In genomic region chr7:155298834-155299538, GRCh38 we compare ENCODE assay signal across 8 cellular contexts. TPM values are rescaled to one million over a fixed set of nuclear protein-coding genes. Genes with fewer than 3 reads are reported as not detected.
DNase-seq lines count a peak whose midpoint lies in the region; ATAC-seq, FAIRE-seq and TF ChIP-seq lines count a peak whose summit lies in the region.

No MANE protein-coding gene starts in this region.

- no peaks in the 10 kb centered on the region for H3K9me3 Mint-ChIP-seq in memory B cell

- no peak overlapping the region for H2BK12ac ChIP-seq in H1 (ENCODE audit: low read depth, low read length)

- CTCF ChIA-PET in H1 (lab: Charles Lee; ENCODE audit: partially characterized antibody): interaction anchor here (1.4 to 1.6 kb wide), 4 partner anchors 15 to 386 kb away, joined by 3 to 4 read pairs (median 3); no protein-coding TSS in a partner anchor

- no peak overlapping the region for H3K14ac ChIP-seq in H1 (ENCODE audit: insufficient read length)

- peak overlapping the region; percentile 95 for H3K27ac Mint-ChIP-seq in memory B cell

- WGBS in H1 (ENCODE audit: extremely low coverage in 1 of 2, insufficient coverage in 1 of 2, insufficient read length in 1 of 2, insufficient replicate concordance in 2 of 2, low coverage in 1 of 2, low lambda C conversion rate in 2 of 2, missing lambda C conversion rate in 1 of 2), 2 experiments: 13% methylated on average over 27 of the region's 27 CpGs; no CpG with 5 or more reads in 1 of the 2 experiments

- no peak overlapping the region for H4K5ac ChIP-seq in H1 (ENCODE audit: insufficient read length, low read depth, low read length)

- no peak overlapping the region for H2AFZ ChIP-seq in H1 (ENCODE audit: low read length)

- H3K9me3 ChIP-seq in H1 (ENCODE audit: insufficient read depth in 2 of 2, low read depth in 1 of 2, low read length in 1 of 2): no peaks in the 10 kb centered on the region

- no peak for FAIRE-seq in H1 (lab: Jason Lieb, UNC)

- TF ChIP-seq RAD21 in H1 (IDR thresholded peaks at IDR 0.05 in 1 of 2, conservative IDR thresholded peaks at IDR 0.05 in 1 of 2; ENCODE audit: low read depth in 2 of 2, low read length in 2 of 2): no peak

- H3K36me3 ChIP-seq in H1 (ENCODE audit: control insufficient read depth in 2 of 4, insufficient read depth in 4 of 4, low read length in 3 of 4): peaks cover 3 to 38% (median 11%) of the 10 kb centered on the region in 4 experiments; a peak in 6 of 8 replicates

- peaks cover 17% of the 10 kb centered on the region for H3K4me1 Mint-ChIP-seq in memory B cell

- H3K23ac ChIP-seq in H1 (ENCODE audit: insufficient read length): no peak overlapping the region

- H3K27me3 ChIP-seq in H1 (replicated peaks in 1 of 4; ENCODE audit: control insufficient read depth in 3 of 4, extremely low read depth in 1 of 4, insufficient read depth in 3 of 4, low read length in 3 of 4): no peaks in the 10 kb centered on the region

- H3K4me2 ChIP-seq in H1 (ENCODE audit: insufficient read depth in 1 of 2, low read depth in 2 of 2, low read length in 2 of 2): peak overlapping the region; percentile 85 to 98

- no peak overlapping the region for H3K56ac ChIP-seq in H1 (replicated peaks; ENCODE audit: insufficient read length, low read depth, low read length)

- no peak overlapping the region for H2BK120ac ChIP-seq in H1 (replicated peaks; ENCODE audit: low read depth, low read length)

- no peak overlapping the region for H3K18ac ChIP-seq in H1 (ENCODE audit: extremely low read depth, low read length)

- H3K79me1 ChIP-seq in H1 (ENCODE audit: low read depth, low read length): peaks cover 10% of the 10 kb centered on the region; the same call in 1 of the 2 replicates

- peaks cover 7 to 23% (median 14%) of the 10 kb centered on the region in 4 experiments; a peak in 6 of 7 replicates for H3K4me1 ChIP-seq in H1 (replicated peaks in 1 of 4; ENCODE audit: control insufficient read depth in 3 of 4, insufficient read depth in 4 of 4, low read length in 3 of 4)

- 0 out of 3 replicates have a peak, but pooled peaks of 1 of the 2 experiments have one; percentile 31 for TF ChIP-seq POLR2A in H1 (IDR thresholded peaks at IDR 0.05; ENCODE audit: control extremely low read depth in 1 of 2, low read depth in 2 of 2, low read length in 2 of 2)

- no peak overlapping the region for H2AK5ac ChIP-seq in H1 (ENCODE audit: low read depth, low read length)

- peak overlapping the region in 1 of 4 experiments; percentile 0; a peak in 1 of 7 replicates for H3K9ac ChIP-seq in H1 (replicated peaks in 1 of 4; ENCODE audit: extremely low read depth in 1 of 4, low read depth in 3 of 4, low read length in 3 of 4)

- no peak overlapping the region for H4K91ac ChIP-seq in H1 (replicated peaks; ENCODE audit: insufficient read length, low read length)

- H4K8ac ChIP-seq in H1 (ENCODE audit: extremely low read depth, insufficient read depth, low read length): no peak overlapping the region

- H3K4me3 ChIP-seq in H1 (ENCODE audit: extremely low read depth in 1 of 4, insufficient read depth in 2 of 4, low read depth in 3 of 4, low read length in 4 of 4): peak overlapping the region; percentile 65 to 77 (median 70)

- peaks cover 17 to 46% of the 10 kb centered on the region in 2 experiments for H3K79me2 ChIP-seq in H1 (ENCODE audit: control insufficient read depth in 1 of 2, insufficient read depth in 2 of 2, low read length in 2 of 2)

- peaks cover 16 to 26% of the 10 kb centered on the region in 2 experiments for H4K20me1 ChIP-seq in H1 (replicated peaks in 1 of 2; ENCODE audit: control insufficient read depth in 1 of 2, insufficient read depth in 2 of 2, low read length in 2 of 2)

- H2BK20ac ChIP-seq in H1 (ENCODE audit: low read length): no peak overlapping the region

- no peak for TF ChIP-seq EP300 in H1 (IDR thresholded peaks at IDR 0.05; ENCODE audit: borderline replicate concordance in 1 of 2, low read depth in 2 of 2, low read length in 2 of 2)

- no peak overlapping the region for H2BK15ac ChIP-seq in H1 (ENCODE audit: low read length)

- H2BK5ac ChIP-seq in H1 (ENCODE audit: low read depth, low read length): 0 out of 2 replicates have a peak overlapping the region, but pooled peaks have one; percentile 49

- H3K23me2 ChIP-seq in H1 (ENCODE audit: low read depth, low read length): peaks cover 12% of the 10 kb centered on the region

- POLR2A ChIA-PET in H1 (lab: Charles Lee; ENCODE audit: partially characterized antibody): interaction anchor here (0.7 kb wide), 1 partner anchor 12 kb away, joined by 3 read pairs; no protein-coding TSS in a partner anchor

- no peak for TF ChIP-seq CTCF in H1 (IDR thresholded peaks at IDR 0.05; ENCODE audit: control extremely low read depth in 1 of 3, insufficient read depth in 1 of 3, low read depth in 1 of 3, low read length in 3 of 3)

- no peak overlapping the region for H3K4ac ChIP-seq in H1 (replicated peaks; ENCODE audit: insufficient read length, low read depth, low read length)

- DNase-seq in COLO668 (lab: John Stamatoyannopoulos, UW; ENCODE audit: unreplicated experiment): peak; percentile 93
- peak; percentile 97 for DNase-seq in HT1080 (ENCODE audit: low read depth)
- peak; percentile 85 for DNase-seq in NOMO-1 (lab: John Stamatoyannopoulos, UW; ENCODE audit: unreplicated experiment in 2 of 2)
- peak; percentile 74 to 92 (median 85) for DNase-seq in activated CD8-positive, alpha-beta memory T cell treated with anti-CD3 and anti-CD28 coated beads for 48 hours (ENCODE audit: low read depth in 2 of 3, low spot score in 2 of 3)
- peak; percentile 79 to 88 for DNase-seq in H1 (ENCODE audit: low read depth in 1 of 2, low spot score in 2 of 2)
- peak; percentile 84 to 96 for DNase-seq in memory B cell (ENCODE audit: low spot score in 2 of 2)
- DNase-seq in stimulated activated CD8-positive, alpha-beta memory T cell treated with anti-CD3 and anti-CD28 coated beads, Interleukin-12 subunit alpha, Interleukin-12 subunit beta, amount 100 ng/mL, for 1 hour (ENCODE audit: low read depth): peak; percentile 90

- ATAC-seq in GM21360 (IDR thresholded peaks at IDR 0.05; ENCODE audit: unreplicated experiment) (peak; percentile 67), memory B cell (ENCODE audit: low read depth) (peak; percentile 72)

- peak overlapping the region; percentile 96 for H3K4me3 Mint-ChIP-seq in memory B cell

- no peaks in the 10 kb centered on the region for H3K27me3 Mint-ChIP-seq in memory B cell

- H3K27ac ChIP-seq in H1 (ENCODE audit: low read depth, low read length): no peak overlapping the region

- peaks cover 1% of the 10 kb centered on the region for H3K36me3 Mint-ChIP-seq in memory B cell

TF ChIP-seq in H1, 55 proteins besides CTCF, POLR2A, EP300 and RAD21 (continues in another document):
- TF ChIP-seq POU5F1 (IDR thresholded peaks at IDR 0.05; ENCODE audit: low read depth, low read length) (no peak), KDM4A (IDR thresholded peaks at IDR 0.05; ENCODE audit: low read depth, low read length, severe bottlenecking) (no peak), MAX (IDR thresholded peaks at IDR 0.05) (peak; percentile 64; the same call in 1 of the 2 replicates), SP2 (IDR thresholded peaks at IDR 0.05; ENCODE audit: low read length) (no peak), SP1 (IDR thresholded peaks at IDR 0.05; ENCODE audit: low read depth, low read length) (peak; percentile 85), RNF2 (IDR thresholded peaks at IDR 0.05; ENCODE audit: borderline replicate concordance, low read depth, low read length, missing control alignments, poor library complexity, severe bottlenecking) (no peak), SIN3A (conservative IDR thresholded peaks at IDR 0.05 in 1 of 2, IDR thresholded peaks at IDR 0.05 in 1 of 2; ENCODE audit: low read depth in 1 of 2, low read length in 2 of 2) (peak; percentile 58 to 98; a peak in 2 of 4 replicates)

RNA-seq across cellular contexts. Expression of gene INSIG1, which starts 1.3 kb away (rescaled TPM):
- total RNA-seq in HT1080 (2014; rRNA removed; shearing (Covaris generic)): 149 and 168 TPM in 2 replicates
- polyA plus RNA-seq in HT1080 (2015; cell fraction: cytosol; rRNA removed): 89.3 and 96.8 TPM in 2 replicates
- 61.8 and 61.9 TPM in 2 replicates for polyA plus RNA-seq in HT1080 (2015; cell fraction: nucleus; rRNA removed)
- 40.0 and 44.7 TPM in 2 replicates for total RNA-seq in H1 (2021; fragmentation: NEBNext Ultra II Directional; extraction: Animal tissue kit (Norgen Biotek cat#: 25700))
- polyA plus RNA-seq in H1 (2011; rRNA removed): 58.4 and 68.1 TPM in 2 replicates
- polyA plus RNA-seq in H1 (2011; cell fraction: cytosol; rRNA removed): 47.8 TPM
- 41.8 TPM for polyA plus RNA-seq in H1 (2011; cell fraction: nucleus; rRNA removed)
- polyA plus RNA-seq in H1 (2012, experiment 1 of 2): 32.4 to 45.3 TPM (median 36.5 TPM) in 4 replicates
- polyA plus RNA-seq in H1 (2012, experiment 2 of 2): 27.0 TPM
- polyA plus RNA-seq in H1 (2013, experiment 1 of 2): 102 TPM
- polyA plus RNA-seq in H1 (2013, experiment 2 of 2): 129 TPM
- polyA minus RNA-seq in H1 (2011; rRNA and poly(A)+ RNA removed): 42.3 and 43.0 TPM in 2 replicates
- 48.4 TPM for polyA minus RNA-seq in H1 (2011; cell fraction: cytosol; rRNA and poly(A)+ RNA removed)
- polyA minus RNA-seq in H1 (2011; cell fraction: nucleus; rRNA and poly(A)+ RNA removed): 47.7 TPM
